1 cellular context compared by ENCODE assay signal in genomic region chr13:40432018-40432978, GRCh38.
TF ChIP-seq lines count a peak whose summit lies in the region.

No MANE protein-coding gene starts in this region.

TF ChIP-seq in GM12878, 131 proteins besides CTCF, POLR2A, EP300 and RAD21 (continued from another document and continues in another):
- TF ChIP-seq, protein P1, sequence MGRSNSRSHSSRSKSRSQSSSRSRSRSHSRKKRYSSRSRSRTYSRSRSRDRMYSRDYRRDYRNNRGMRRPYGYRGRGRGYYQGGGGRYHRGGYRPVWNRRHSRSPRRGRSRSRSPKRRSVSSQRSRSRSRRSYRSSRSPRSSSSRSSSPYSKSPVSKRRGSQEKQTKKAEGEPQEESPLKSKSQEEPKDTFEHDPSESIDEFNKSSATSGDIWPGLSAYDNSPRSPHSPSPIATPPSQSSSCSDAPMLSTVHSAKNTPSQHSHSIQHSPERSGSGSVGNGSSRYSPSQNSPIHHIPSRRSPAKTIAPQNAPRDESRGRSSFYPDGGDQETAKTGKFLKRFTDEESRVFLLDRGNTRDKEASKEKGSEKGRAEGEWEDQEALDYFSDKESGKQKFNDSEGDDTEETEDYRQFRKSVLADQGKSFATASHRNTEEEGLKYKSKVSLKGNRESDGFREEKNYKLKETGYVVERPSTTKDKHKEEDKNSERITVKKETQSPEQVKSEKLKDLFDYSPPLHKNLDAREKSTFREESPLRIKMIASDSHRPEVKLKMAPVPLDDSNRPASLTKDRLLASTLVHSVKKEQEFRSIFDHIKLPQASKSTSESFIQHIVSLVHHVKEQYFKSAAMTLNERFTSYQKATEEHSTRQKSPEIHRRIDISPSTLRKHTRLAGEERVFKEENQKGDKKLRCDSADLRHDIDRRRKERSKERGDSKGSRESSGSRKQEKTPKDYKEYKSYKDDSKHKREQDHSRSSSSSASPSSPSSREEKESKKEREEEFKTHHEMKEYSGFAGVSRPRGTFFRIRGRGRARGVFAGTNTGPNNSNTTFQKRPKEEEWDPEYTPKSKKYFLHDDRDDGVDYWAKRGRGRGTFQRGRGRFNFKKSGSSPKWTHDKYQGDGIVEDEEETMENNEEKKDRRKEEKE (IDR thresholded peaks at IDR 0.05) = no peak
- no peak for TF ChIP-seq ZSCAN29 (IDR thresholded peaks at IDR 0.05)
- TF ChIP-seq SIX5 (IDR thresholded peaks at IDR 0.05; ENCODE audit: low read depth, low read length, severe bottlenecking) = no peak
- no peak for TF ChIP-seq NFXL1 (IDR thresholded peaks at IDR 0.05; ENCODE audit: borderline replicate concordance)
- TF ChIP-seq TAF1 (IDR thresholded peaks at IDR 0.05; ENCODE audit: borderline replicate concordance, low read depth, low read length) = no peak
- no peak for TF ChIP-seq FOS (IDR thresholded peaks at IDR 0.05; ENCODE audit: borderline replicate concordance, extremely low read depth, insufficient read length)
- no peak for TF ChIP-seq USF2 (IDR thresholded peaks at IDR 0.05; ENCODE audit: borderline replicate concordance, low read depth, low read length)
- no peak for TF ChIP-seq SREBF1 (IDR thresholded peaks at IDR 0.05; ENCODE audit: low read length)
- no peak for TF ChIP-seq ZNF207 (IDR thresholded peaks at IDR 0.05; ENCODE audit: borderline replicate concordance)
- 0 out of 2 replicates have a peak, but pooled peaks have one; percentile 19 for TF ChIP-seq ATF7 (IDR thresholded peaks at IDR 0.05; ENCODE audit: low read depth)
- no peak for TF ChIP-seq CHD4 (IDR thresholded peaks at IDR 0.05)
- TF ChIP-seq HDAC2 (IDR thresholded peaks at IDR 0.05) = no peak
- TF ChIP-seq, protein P2, sequence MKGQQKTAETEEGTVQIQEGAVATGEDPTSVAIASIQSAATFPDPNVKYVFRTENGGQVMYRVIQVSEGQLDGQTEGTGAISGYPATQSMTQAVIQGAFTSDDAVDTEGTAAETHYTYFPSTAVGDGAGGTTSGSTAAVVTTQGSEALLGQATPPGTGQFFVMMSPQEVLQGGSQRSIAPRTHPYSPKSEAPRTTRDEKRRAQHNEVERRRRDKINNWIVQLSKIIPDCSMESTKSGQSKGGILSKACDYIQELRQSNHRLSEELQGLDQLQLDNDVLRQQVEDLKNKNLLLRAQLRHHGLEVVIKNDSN (IDR thresholded peaks at IDR 0.05; ENCODE audit: borderline replicate concordance, extremely low read length, insufficient read depth, low read depth, low read length) = no peak
- TF ChIP-seq TBL1XR1 (IDR thresholded peaks at IDR 0.05; ENCODE audit: low read depth, low read length) = no peak
- TF ChIP-seq PAX5 (IDR thresholded peaks at IDR 0.05; ENCODE audit: borderline replicate concordance, low read depth, low read length) = peak; percentile 45; the same call in 1 of the 2 replicates
- TF ChIP-seq, protein P3, sequence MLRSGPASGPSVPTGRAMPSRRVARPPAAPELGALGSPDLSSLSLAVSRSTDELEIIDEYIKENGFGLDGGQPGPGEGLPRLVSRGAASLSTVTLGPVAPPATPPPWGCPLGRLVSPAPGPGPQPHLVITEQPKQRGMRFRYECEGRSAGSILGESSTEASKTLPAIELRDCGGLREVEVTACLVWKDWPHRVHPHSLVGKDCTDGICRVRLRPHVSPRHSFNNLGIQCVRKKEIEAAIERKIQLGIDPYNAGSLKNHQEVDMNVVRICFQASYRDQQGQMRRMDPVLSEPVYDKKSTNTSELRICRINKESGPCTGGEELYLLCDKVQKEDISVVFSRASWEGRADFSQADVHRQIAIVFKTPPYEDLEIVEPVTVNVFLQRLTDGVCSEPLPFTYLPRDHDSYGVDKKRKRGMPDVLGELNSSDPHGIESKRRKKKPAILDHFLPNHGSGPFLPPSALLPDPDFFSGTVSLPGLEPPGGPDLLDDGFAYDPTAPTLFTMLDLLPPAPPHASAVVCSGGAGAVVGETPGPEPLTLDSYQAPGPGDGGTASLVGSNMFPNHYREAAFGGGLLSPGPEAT (IDR thresholded peaks at IDR 0.05; ENCODE audit: low read depth) = peak; percentile 60; the same call in 1 of the 2 replicates
- TF ChIP-seq SKIL (IDR thresholded peaks at IDR 0.05; ENCODE audit: low read depth, poor library complexity, severe bottlenecking) = peak; percentile 77
- TF ChIP-seq ZNF217 (IDR thresholded peaks at IDR 0.05) = peak; percentile 59; the same call in 1 of the 2 replicates
- TF ChIP-seq, protein P4, sequence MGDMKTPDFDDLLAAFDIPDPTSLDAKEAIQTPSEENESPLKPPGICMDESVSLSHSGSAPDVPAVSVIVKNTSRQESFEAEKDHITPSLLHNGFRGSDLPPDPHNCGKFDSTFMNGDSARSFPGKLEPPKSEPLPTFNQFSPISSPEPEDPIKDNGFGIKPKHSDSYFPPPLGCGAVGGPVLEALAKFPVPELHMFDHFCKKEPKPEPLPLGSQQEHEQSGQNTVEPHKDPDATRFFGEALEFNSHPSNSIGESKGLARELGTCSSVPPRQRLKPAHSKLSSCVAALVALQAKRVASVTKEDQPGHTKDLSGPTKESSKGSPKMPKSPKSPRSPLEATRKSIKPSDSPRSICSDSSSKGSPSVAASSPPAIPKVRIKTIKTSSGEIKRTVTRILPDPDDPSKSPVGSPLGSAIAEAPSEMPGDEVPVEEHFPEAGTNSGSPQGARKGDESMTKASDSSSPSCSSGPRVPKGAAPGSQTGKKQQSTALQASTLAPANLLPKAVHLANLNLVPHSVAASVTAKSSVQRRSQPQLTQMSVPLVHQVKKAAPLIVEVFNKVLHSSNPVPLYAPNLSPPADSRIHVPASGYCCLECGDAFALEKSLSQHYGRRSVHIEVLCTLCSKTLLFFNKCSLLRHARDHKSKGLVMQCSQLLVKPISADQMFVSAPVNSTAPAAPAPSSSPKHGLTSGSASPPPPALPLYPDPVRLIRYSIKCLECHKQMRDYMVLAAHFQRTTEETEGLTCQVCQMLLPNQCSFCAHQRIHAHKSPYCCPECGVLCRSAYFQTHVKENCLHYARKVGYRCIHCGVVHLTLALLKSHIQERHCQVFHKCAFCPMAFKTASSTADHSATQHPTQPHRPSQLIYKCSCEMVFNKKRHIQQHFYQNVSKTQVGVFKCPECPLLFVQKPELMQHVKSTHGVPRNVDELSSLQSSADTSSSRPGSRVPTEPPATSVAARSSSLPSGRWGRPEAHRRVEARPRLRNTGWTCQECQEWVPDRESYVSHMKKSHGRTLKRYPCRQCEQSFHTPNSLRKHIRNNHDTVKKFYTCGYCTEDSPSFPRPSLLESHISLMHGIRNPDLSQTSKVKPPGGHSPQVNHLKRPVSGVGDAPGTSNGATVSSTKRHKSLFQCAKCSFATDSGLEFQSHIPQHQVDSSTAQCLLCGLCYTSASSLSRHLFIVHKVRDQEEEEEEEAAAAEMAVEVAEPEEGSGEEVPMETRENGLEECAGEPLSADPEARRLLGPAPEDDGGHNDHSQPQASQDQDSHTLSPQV (IDR thresholded peaks at IDR 0.05) = no peak
- no peak for TF ChIP-seq SMARCA5 (IDR thresholded peaks at IDR 0.05)
- no peak for TF ChIP-seq ZBTB40 (IDR thresholded peaks at IDR 0.05; ENCODE audit: borderline replicate concordance)
- TF ChIP-seq, protein P5, sequence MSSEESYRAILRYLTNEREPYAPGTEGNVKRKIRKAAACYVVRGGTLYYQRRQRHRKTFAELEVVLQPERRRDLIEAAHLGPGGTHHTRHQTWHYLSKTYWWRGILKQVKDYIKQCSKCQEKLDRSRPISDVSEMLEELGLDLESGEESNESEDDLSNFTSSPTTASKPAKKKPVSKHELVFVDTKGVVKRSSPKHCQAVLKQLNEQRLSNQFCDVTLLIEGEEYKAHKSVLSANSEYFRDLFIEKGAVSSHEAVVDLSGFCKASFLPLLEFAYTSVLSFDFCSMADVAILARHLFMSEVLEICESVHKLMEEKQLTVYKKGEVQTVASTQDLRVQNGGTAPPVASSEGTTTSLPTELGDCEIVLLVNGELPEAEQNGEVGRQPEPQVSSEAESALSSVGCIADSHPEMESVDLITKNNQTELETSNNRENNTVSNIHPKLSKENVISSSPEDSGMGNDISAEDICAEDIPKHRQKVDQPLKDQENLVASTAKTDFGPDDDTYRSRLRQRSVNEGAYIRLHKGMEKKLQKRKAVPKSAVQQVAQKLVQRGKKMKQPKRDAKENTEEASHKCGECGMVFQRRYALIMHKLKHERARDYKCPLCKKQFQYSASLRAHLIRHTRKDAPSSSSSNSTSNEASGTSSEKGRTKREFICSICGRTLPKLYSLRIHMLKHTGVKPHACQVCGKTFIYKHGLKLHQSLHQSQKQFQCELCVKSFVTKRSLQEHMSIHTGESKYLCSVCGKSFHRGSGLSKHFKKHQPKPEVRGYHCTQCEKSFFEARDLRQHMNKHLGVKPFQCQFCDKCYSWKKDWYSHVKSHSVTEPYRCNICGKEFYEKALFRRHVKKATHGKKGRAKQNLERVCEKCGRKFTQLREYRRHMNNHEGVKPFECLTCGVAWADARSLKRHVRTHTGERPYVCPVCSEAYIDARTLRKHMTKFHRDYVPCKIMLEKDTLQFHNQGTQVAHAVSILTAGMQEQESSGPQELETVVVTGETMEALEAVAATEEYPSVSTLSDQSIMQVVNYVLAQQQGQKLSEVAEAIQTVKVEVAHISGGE (CRISPR knock-in tag; IDR thresholded peaks at IDR 0.05) = no peak
- no peak for TF ChIP-seq CHD2 (IDR thresholded peaks at IDR 0.05; ENCODE audit: borderline replicate concordance, low read depth, low read length)
- TF ChIP-seq, protein P6, sequence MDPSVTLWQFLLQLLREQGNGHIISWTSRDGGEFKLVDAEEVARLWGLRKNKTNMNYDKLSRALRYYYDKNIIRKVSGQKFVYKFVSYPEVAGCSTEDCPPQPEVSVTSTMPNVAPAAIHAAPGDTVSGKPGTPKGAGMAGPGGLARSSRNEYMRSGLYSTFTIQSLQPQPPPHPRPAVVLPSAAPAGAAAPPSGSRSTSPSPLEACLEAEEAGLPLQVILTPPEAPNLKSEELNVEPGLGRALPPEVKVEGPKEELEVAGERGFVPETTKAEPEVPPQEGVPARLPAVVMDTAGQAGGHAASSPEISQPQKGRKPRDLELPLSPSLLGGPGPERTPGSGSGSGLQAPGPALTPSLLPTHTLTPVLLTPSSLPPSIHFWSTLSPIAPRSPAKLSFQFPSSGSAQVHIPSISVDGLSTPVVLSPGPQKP (IDR thresholded peaks at IDR 0.05; ENCODE audit: low read depth, low read length) = no peak
- no peak for TF ChIP-seq POLR2AphosphoS2 (IDR thresholded peaks at IDR 0.05; ENCODE audit: low read depth, low read length)
- TF ChIP-seq, protein P7, sequence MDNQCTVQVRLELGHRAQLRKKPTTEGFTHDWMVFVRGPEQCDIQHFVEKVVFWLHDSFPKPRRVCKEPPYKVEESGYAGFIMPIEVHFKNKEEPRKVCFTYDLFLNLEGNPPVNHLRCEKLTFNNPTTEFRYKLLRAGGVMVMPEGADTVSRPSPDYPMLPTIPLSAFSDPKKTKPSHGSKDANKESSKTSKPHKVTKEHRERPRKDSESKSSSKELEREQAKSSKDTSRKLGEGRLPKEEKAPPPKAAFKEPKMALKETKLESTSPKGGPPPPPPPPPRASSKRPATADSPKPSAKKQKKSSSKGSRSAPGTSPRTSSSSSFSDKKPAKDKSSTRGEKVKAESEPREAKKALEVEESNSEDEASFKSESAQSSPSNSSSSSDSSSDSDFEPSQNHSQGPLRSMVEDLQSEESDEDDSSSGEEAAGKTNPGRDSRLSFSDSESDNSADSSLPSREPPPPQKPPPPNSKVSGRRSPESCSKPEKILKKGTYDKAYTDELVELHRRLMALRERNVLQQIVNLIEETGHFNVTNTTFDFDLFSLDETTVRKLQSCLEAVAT (IDR thresholded peaks at IDR 0.05) = 0 out of 2 replicates have a peak, but pooled peaks have one; percentile 24
- TF ChIP-seq ZNF384 (IDR thresholded peaks at IDR 0.05; ENCODE audit: borderline replicate concordance, low read depth, low read length) = peak; percentile 55; the same call in 1 of the 2 replicates
- TF ChIP-seq MYC (IDR thresholded peaks at IDR 0.05; ENCODE audit: insufficient read depth, insufficient read length, insufficient replicate concordance, low read length, severe bottlenecking) = no peak
